25 cellular contexts compared by ENCODE assay signal in genomic region chr6:107506145-107506544, GRCh38. TPM values are rescaled to one million over a fixed set of nuclear protein-coding genes. Genes with fewer than 3 reads are reported as not detected.
A peak's percentile ranks its signal among the peaks of the same experiment; 100 is the strongest.
DNase-seq lines count a peak whose midpoint lies in the region; ATAC-seq, FAIRE-seq and TF ChIP-seq lines count a peak whose summit lies in the region.
"Had no signal": no experiment of that assay in that cellular context is flagged by ENCODE, and none has a peak within 500 bp of the region (broad histone marks: within the 10 kb centered on the region; RNA-seq: fewer than 3 reads in every experiment).

No MANE protein-coding gene starts in this region.

- 69% methylated on average over 1 of the region's 1 CpG for WGBS in liver

- peak; percentile 68; the same call in 1 of the 2 replicates for ATAC-seq in HCT116
- ATAC-seq: A549, GM23338 had no signal

- intact Hi-C loops in HCT116 (cut with micrococcal nuclease), result no loop called here
- intact Hi-C loops in A673 (cut with micrococcal nuclease; ENCODE audit: unreplicated experiment), result no loop called here

- TF ChIP-seq RAD21 in HCT116 (IDR thresholded peaks at IDR 0.05; ENCODE audit: low read depth) (no peak), liver (IDR thresholded peaks at IDR 0.05) (no peak)

- BruUV-seq in HCT116 (replicated peaks; lab: Mats Ljungman, UMichigan) (no TSS peak), A673 (replicated peaks; lab: Mats Ljungman, UMichigan) (no TSS peak)

- H3K9me2 ChIP-seq in HCT116 (ENCODE audit: insufficient read depth), result no peaks in the 10 kb centered on the region

- H3K27ac ChIP-seq in HCT116 (ENCODE audit: low read depth, low read length) (no peak overlapping the region), liver (ENCODE audit: low read depth in 1 of 2, low read length in 2 of 2) (no peak overlapping the region), A673 (ENCODE audit: low read depth, low read length, poor library complexity, severe bottlenecking) (no peak overlapping the region)
- H3K27ac ChIP-seq: A549, HL-60, Peyer's patch had no signal

- no peak for TF ChIP-seq CTCF in HCT116 (IDR thresholded peaks at IDR 0.05 in 2 of 3, conservative IDR thresholded peaks at IDR 0.05 in 1 of 3; ENCODE audit: borderline replicate concordance in 1 of 3, insufficient read depth in 1 of 3, low read depth in 2 of 3, low read length in 2 of 3)
- TF ChIP-seq CTCF in bronchial epithelial cell (IDR thresholded peaks at IDR 0.05; ENCODE audit: insufficient read depth, low read length, severe bottlenecking), result no peak
- TF ChIP-seq CTCF in liver (IDR thresholded peaks at IDR 0.05; ENCODE audit: low read depth, low read length, missing input control), result no peak
- TF ChIP-seq CTCF in A673 (conservative IDR thresholded peaks at IDR 0.05; ENCODE audit: low read depth, low read length), result no peak

- FAIRE-seq in bronchial epithelial cell (lab: Jason Lieb, UNC), result no peak
- FAIRE-seq: A549, GM12891, HTR-8/SVneo had no signal

- POLR2A ChIA-PET in HCT116 (lab: Charles Lee), result no interaction called here
- POLR2A ChIA-PET in A673 (lab: Charles Lee; ENCODE audit: low non-redundant PET), result no interaction called here

- DNase-seq in HCT116 (ENCODE audit: low read depth, low spot score), result no peak
- peak; percentile 58 for DNase-seq in LoVo (ENCODE audit: low spot score)
- peak; percentile 59 for DNase-seq in bronchial epithelial cell (ENCODE audit: low read depth)
- no peak for DNase-seq in T-helper 2 cell
- no peak for DNase-seq in AG08396 (ENCODE audit: low spot score)
- no peak for DNase-seq in A673 (ENCODE audit: low spot score)
- no peak for DNase-seq in ecto neural progenitor cell (ENCODE audit: low spot score)
- DNase-seq: CD4-positive, CD25-positive, alpha-beta regulatory T cell; COR-L47; DMS 273 treated with DMSO at 0.1 percent for 48 hours; IMR-90; NCI-H1694; NCI-H2081; NCI-H2171; NCI-H526; Right ventricle myocardium superior had no signal

- CTCF ChIA-PET in HCT116 (lab: Charles Lee) (no interaction called here), A673 (lab: Charles Lee) (no interaction called here)

- no peaks in the 10 kb centered on the region for H3K79me2 ChIP-seq in HCT116 (ENCODE audit: insufficient read depth, low read length)

- H3K9ac ChIP-seq in HCT116 (ENCODE audit: low read length) (no peak overlapping the region), liver (ENCODE audit: low read depth in 1 of 2, low read length in 2 of 2) (no peak overlapping the region)

- RAD21 ChIA-PET in HCT116 (lab: Charles Lee; ENCODE audit: low non-redundant PET in 1 of 2, low total read pairs in 2 of 2, uncharacterized antibody in 2 of 2, unreplicated experiment in 2 of 2), result no interaction called here

- H2AFZ ChIP-seq in HCT116 (ENCODE audit: low read depth, low read length, poor library complexity, severe bottlenecking), result no peak overlapping the region
- H2AFZ ChIP-seq: GM23338 had no signal

- TF ChIP-seq POLR2A in HCT116 (IDR thresholded peaks at IDR 0.05; ENCODE audit: borderline replicate concordance, extremely low read depth, insufficient read depth, insufficient read length), result no peak

- H4K20me1 ChIP-seq in HCT116 (ENCODE audit: insufficient read depth), result no peaks in the 10 kb centered on the region

- H3K27me3 ChIP-seq in HCT116 (ENCODE audit: insufficient read depth, low read length), result no peaks in the 10 kb centered on the region
- H3K27me3 ChIP-seq in bronchial epithelial cell (ENCODE audit: control insufficient read depth, insufficient read depth, low read length), result no peaks in the 10 kb centered on the region
- H3K27me3 ChIP-seq in liver (ENCODE audit: control insufficient read depth in 4 of 4, insufficient read depth in 4 of 4, low read length in 3 of 4), result no peaks in the 10 kb centered on the region
- no peaks in the 10 kb centered on the region for H3K27me3 ChIP-seq in A673 (replicated peaks; ENCODE audit: insufficient read depth, low read depth, low read length, poor library complexity)
- H3K27me3 ChIP-seq: Peyer's patch had no signal

- H3K9me3 ChIP-seq in HCT116 (ENCODE audit: control insufficient read depth in 1 of 2, insufficient read depth in 1 of 2, low read depth in 1 of 2, low read length in 2 of 2), result no peaks in the 10 kb centered on the region
- H3K9me3 ChIP-seq in liver (ENCODE audit: control insufficient read depth in 4 of 4, low read length in 3 of 4), result no peaks in the 10 kb centered on the region
- H3K9me3 ChIP-seq in A673 (ENCODE audit: low read depth, low read length, poor library complexity, severe bottlenecking), result no peaks in the 10 kb centered on the region
- H3K9me3 ChIP-seq: A549, HAP-1, Peyer's patch had no signal

- H3K36me3 ChIP-seq in HCT116 (ENCODE audit: control insufficient read depth in 1 of 2, insufficient read depth in 2 of 2, low read length in 2 of 2) (no peaks in the 10 kb centered on the region), bronchial epithelial cell (ENCODE audit: control insufficient read depth, insufficient read depth, low read length) (no peaks in the 10 kb centered on the region), liver (ENCODE audit: control insufficient read depth in 4 of 4, insufficient read depth in 3 of 4, low read depth in 1 of 4, low read length in 3 of 4) (no peaks in the 10 kb centered on the region), A673 (ENCODE audit: insufficient read depth, low read length, poor library complexity, severe bottlenecking) (no peaks in the 10 kb centered on the region)
- H3K36me3 ChIP-seq: Peyer's patch had no signal

- peaks cover 2 to 6% of the 10 kb centered on the region in 2 experiments; a peak in 1 of 4 replicates for H3K4me1 ChIP-seq in HCT116 (ENCODE audit: control insufficient read depth in 1 of 2, insufficient read depth in 2 of 2, low read length in 2 of 2)
- H3K4me1 ChIP-seq in liver (ENCODE audit: control insufficient read depth in 4 of 4, insufficient read depth in 4 of 4, low read length in 3 of 4), result no peaks in the 10 kb centered on the region
- no peaks in the 10 kb centered on the region for H3K4me1 ChIP-seq in A673 (ENCODE audit: insufficient read depth, low read length, poor library complexity, severe bottlenecking)
- H3K4me1 ChIP-seq: A549, Peyer's patch had no signal

- H3K4me3 ChIP-seq in HCT116 (replicated peaks in 1 of 2; ENCODE audit: low read depth in 1 of 2, low read length in 2 of 2), result no peak overlapping the region
- H3K4me3 ChIP-seq in bronchial epithelial cell (ENCODE audit: low read depth, low read length), result no peak overlapping the region
- H3K4me3 ChIP-seq in liver (ENCODE audit: low read depth in 1 of 3, low read length in 3 of 3), result no peak overlapping the region
- H3K4me3 ChIP-seq in A673 (ENCODE audit: low read depth, low read length, poor library complexity, severe bottlenecking), result no peak overlapping the region
- H3K4me3 ChIP-seq: A549, GM23338, HAP-1, Peyer's patch had no signal

- H3K4me2 ChIP-seq in HCT116 (ENCODE audit: low read length), result no peak overlapping the region
- H3K4me2 ChIP-seq: A549, GM23338 had no signal

TF ChIP-seq in HCT116, 20 proteins besides CTCF, POLR2A, EP300 and RAD21 (continues in another document):
- 0 out of 2 replicates have a peak, but pooled peaks have one; percentile 11 for TF ChIP-seq JUND (IDR thresholded peaks at IDR 0.05)
- no peak for TF ChIP-seq TCF7L2 (IDR thresholded peaks at IDR 0.05; ENCODE audit: borderline replicate concordance, extremely low read depth, insufficient read depth, insufficient read length)
- no peak for TF ChIP-seq SRF (IDR thresholded peaks at IDR 0.05; ENCODE audit: low read depth)
- no peak for TF ChIP-seq ZBTB33 (IDR thresholded peaks at IDR 0.05; ENCODE audit: extremely low read depth, insufficient replicate concordance, low read length)

TF ChIP-seq in liver, 16 proteins besides CTCF, POLR2A, EP300 and RAD21:
- peak; percentile 16 for TF ChIP-seq NR2F2 (IDR thresholded peaks at IDR 0.05)
- TF ChIP-seq JUND (IDR thresholded peaks at IDR 0.05), result peak; percentile 60 to 73
- no peak for TF ChIP-seq SP1 (IDR thresholded peaks at IDR 0.05)

RNA-seq across cellular contexts. Expression of gene SOBP, which starts 16.2 kb away (rescaled TPM):
- total RNA-seq in HCT116 (2021; ENCODE audit: unreplicated experiment) (2.6 TPM), bronchial epithelial cell (0.26 and 0.38 TPM in 2 replicates), liver (1 to 10 TPM; 2.3 to 5.4 TPM), A673 (2021) (3.3 TPM in 2 replicates)
- 0.45 and 0.91 TPM in 2 replicates for polyA plus RNA-seq in HCT116 (2012)
- 1 to 10 TPM in 1 of 2 donors, under 1 TPM in 1; 0.99 to 1.5 TPM for polyA plus RNA-seq in liver
- total RNA-seq: CD4-positive, CD25-positive, alpha-beta regulatory T cell had no signal
- polyA plus RNA-seq: BJ had no signal

RNA-seq across cellular contexts. Expression of gene PDSS2, which starts 46.8 kb away (rescaled TPM):
- total RNA-seq in HCT116 (2021; ENCODE audit: unreplicated experiment) (12.2 TPM), bronchial epithelial cell (8.2 and 18.2 TPM in 2 replicates), liver (10 to 100 TPM; 10.5 to 20.9 TPM), A673 (2021) (15.8 and 16.1 TPM in 2 replicates)
- 6.2 and 7.7 TPM in 2 replicates for polyA plus RNA-seq in HCT116 (2012)
- 10 to 100 TPM; 14.6 to 17.5 TPM for polyA plus RNA-seq in liver

Comparison
In these comparisons a context has a peak if more than half of its experiments do, and no peak if none do; other contexts are left out.
1. DNase-seq: peak in LoVo (single experiment) and bronchial epithelial cell (single experiment); none in HCT116 (single experiment), T-helper 2 cell (0 of 5), AG08396 (single experiment), A673 (single experiment) and ecto neural progenitor cell (single experiment).